In the genomic region with DNA sequence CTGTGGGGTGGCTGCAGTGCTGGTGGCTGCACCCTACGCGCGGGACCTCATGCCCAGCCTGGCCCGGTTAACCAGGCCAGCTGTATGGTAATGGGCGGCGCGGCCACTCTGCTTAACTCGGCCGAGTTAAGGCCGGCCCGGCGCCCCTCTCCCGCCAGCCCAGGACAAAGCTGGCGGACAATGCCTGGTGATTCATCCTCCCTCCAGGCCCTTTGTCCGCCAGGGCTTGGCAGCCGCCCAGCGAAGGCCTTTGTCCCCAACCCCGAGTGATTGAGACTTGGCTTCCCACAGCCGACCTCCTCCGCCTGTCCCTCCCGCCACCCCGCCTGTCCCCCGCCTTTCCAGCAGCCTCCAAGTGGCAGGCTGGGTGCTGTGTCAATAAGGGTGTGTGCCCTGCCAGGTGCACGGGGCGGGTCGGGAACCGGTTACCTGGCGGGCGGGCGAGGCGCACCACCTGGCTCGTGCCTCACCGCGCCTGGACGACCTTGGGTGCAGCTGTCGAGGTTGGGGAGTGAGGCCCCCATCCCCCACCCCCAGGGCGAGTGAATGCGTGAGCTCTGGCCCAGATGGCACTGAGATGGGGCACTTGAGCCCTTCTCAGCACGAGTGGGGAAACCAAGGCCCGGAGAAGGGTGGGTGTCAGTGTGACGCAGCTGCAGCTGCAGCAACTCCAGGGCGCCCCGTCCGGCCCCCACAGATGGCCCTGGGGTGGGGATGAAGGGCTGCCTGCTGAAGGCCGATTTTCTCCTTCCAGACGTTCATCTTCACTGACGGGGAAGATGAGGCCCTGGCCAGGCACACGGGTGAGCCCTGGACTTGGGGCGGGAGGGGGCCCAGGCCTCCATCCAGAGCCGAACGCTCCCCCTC, we compare ENCODE assay signal across 1 cellular context.
TF ChIP-seq lines count a peak whose summit lies in the region.

No MANE protein-coding gene starts in this region.

TF ChIP-seq in K562, 482 proteins besides CTCF, POLR2A, EP300 and RAD21 (continued from another document):
- TF ChIP-seq CHD1 (IDR thresholded peaks at IDR 0.05; ENCODE audit: low read length), result no peak
- TF ChIP-seq ZNF24 (IDR thresholded peaks at IDR 0.05), result no peak
- TF ChIP-seq SOX6 (IDR thresholded peaks at IDR 0.05), result peak; percentile 89
- no peak for TF ChIP-seq NFATC3 (IDR thresholded peaks at IDR 0.05)
- TF ChIP-seq BRD9 (IDR thresholded peaks at IDR 0.05; ENCODE audit: low read depth, partially characterized antibody), result no peak
- TF ChIP-seq, protein P1, sequence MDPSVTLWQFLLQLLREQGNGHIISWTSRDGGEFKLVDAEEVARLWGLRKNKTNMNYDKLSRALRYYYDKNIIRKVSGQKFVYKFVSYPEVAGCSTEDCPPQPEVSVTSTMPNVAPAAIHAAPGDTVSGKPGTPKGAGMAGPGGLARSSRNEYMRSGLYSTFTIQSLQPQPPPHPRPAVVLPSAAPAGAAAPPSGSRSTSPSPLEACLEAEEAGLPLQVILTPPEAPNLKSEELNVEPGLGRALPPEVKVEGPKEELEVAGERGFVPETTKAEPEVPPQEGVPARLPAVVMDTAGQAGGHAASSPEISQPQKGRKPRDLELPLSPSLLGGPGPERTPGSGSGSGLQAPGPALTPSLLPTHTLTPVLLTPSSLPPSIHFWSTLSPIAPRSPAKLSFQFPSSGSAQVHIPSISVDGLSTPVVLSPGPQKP (CRISPR knock-in tag; IDR thresholded peaks at IDR 0.05), result no peak
- TF ChIP-seq NONO (IDR thresholded peaks at IDR 0.05; ENCODE audit: low read depth in 2 of 2, low read length in 1 of 2), result no peak
- TF ChIP-seq FOXK2 (conservative IDR thresholded peaks at IDR 0.05 in 1 of 2, IDR thresholded peaks at IDR 0.05 in 1 of 2; ENCODE audit: low read depth in 2 of 2), result no peak
- 0 out of 2 replicates have a peak, but pooled peaks have one; percentile 21 for TF ChIP-seq SMARCE1 (IDR thresholded peaks at IDR 0.05)
- TF ChIP-seq ZNF217 (CRISPR knock-in tag; IDR thresholded peaks at IDR 0.05), result no peak
